8 cellular contexts compared by ENCODE assay signal in the genomic region with DNA sequence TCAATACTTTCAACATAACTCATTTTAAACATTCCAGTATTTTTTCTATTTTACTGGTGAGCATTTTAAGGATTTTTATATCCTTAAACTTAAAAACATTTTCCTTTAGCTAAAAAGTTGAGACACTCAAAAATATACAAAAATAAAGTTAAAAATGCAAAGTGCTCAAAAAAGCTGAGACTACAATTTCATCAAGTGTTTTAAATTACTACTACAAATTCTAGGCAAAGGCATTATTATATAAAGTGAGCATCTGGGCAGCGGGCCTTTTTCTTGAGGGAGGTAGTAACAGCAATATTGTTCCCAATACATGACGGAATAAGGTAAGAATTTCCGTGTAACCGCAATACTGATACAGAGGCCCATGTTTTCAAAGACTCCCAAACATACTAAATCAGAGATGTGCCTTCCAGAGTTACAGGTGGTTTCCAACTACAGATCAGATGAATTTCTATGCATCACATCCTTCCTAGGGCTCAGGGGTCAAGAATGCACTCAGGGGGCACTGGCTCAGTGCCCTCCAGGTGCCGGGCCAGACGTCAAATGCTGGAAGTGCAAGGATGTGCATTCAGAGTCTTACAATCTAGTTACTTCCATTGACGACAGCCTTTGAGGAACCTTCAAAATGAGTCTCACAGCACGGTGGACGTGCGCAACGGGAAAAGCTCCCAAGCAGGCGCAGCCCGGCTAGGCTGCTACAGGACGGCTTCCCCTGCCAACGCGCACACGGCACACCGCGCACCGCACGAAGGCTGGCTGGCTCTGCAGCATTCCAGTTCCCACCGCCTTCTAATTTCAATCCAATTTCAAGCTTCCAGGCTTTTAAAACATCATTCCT. TPM values are rescaled to one million over a fixed set of nuclear protein-coding genes. Genes with fewer than 3 reads are reported as not detected.
DNase-seq lines count a peak whose midpoint lies in the region; ATAC-seq, FAIRE-seq and TF ChIP-seq lines count a peak whose summit lies in the region.

No MANE protein-coding gene starts in this region.

- peak overlapping the region; percentile 91 for H3K4me2 ChIP-seq in neuronal stem cell (ENCODE audit: insufficient read depth, low read length, poor library complexity, severe bottlenecking)

- no CpG with 5 or more reads among the region's 22 CpGs for WGBS in neuronal stem cell (ENCODE audit: extremely low coverage in 2 of 2, insufficient read length in 2 of 2, insufficient replicate concordance in 1 of 2), 2 donors

- no peak for TF ChIP-seq CTCF in D721Med (IDR thresholded peaks at IDR 0.05; ENCODE audit: insufficient read depth, missing control alignments)

- H3K79me1 ChIP-seq in neuronal stem cell (ENCODE audit: low read depth, low read length), result peaks cover 4% of the 10 kb centered on the region

- no peak overlapping the region for H2AK5ac ChIP-seq in neuronal stem cell (ENCODE audit: low read depth, low read length)

- no peak overlapping the region for H3K14ac ChIP-seq in neuronal stem cell (ENCODE audit: low read length)

- no peak overlapping the region for H3K27ac ChIP-seq in neuronal stem cell (replicated peaks; ENCODE audit: low read length)

- peak overlapping the region; percentile 57 for H2AFZ ChIP-seq in neuronal stem cell (ENCODE audit: low read length)

- H3K9me3 ChIP-seq in NT2/D1 (ENCODE audit: insufficient read depth, low read length) (no peaks in the 10 kb centered on the region), neuronal stem cell (replicated peaks in 1 of 2; ENCODE audit: control insufficient read depth in 2 of 2, insufficient read depth in 1 of 2, low read depth in 1 of 2, low read length in 2 of 2) (no peaks in the 10 kb centered on the region)

- H2BK120ac ChIP-seq in neuronal stem cell (ENCODE audit: low read depth, low read length), result no peak overlapping the region

- peak overlapping the region; percentile 77 for H3K9ac ChIP-seq in NT2/D1 (ENCODE audit: insufficient read length, low read depth)
- H3K9ac ChIP-seq in neuronal stem cell (ENCODE audit: low read depth, low read length, poor library complexity), result peak overlapping the region; percentile 65

- H2BK15ac ChIP-seq in neuronal stem cell (ENCODE audit: low read length), result no peak overlapping the region

- H3K4me1 ChIP-seq in NT2/D1 (ENCODE audit: insufficient read depth, insufficient read length) (no peaks in the 10 kb centered on the region), neuronal stem cell (ENCODE audit: control insufficient read depth in 2 of 2, insufficient read depth in 1 of 2, low read depth in 1 of 2, low read length in 2 of 2) (peaks cover 8 to 16% of the 10 kb centered on the region in 2 donors)

- FAIRE-seq in frontal cortex (lab: Jason Lieb, UNC) (no peak), D721Med (lab: Jason Lieb, UNC) (no peak)

- H4K91ac ChIP-seq in neuronal stem cell (ENCODE audit: low read depth, low read length, poor library complexity), result no peak overlapping the region

- no peak overlapping the region for H2BK5ac ChIP-seq in neuronal stem cell (ENCODE audit: low read length)

- DNase-seq in NCI-H1092 (lab: John Stamatoyannopoulos, UW) (peak; percentile 17), NCI-H1092 treated with DMSO at 0.1 percent for 48 hours (lab: John Stamatoyannopoulos, UW) (no peak), NT2/D1 (ENCODE audit: low read depth, low spot score) (no peak), activated gamma-delta T cell treated with Interleukin-2 at 50 U/mL for 16 hours (peak; percentile 24), frontal cortex (ENCODE audit: low spot score in 2 of 2) (peak; percentile 24 to 33), neuronal stem cell (ENCODE audit: low spot score) (peak; percentile 29), D721Med (ENCODE audit: insufficient read length, low spot score) (no peak)

- peaks cover 10% of the 10 kb centered on the region for H3K27me3 ChIP-seq in NT2/D1 (ENCODE audit: insufficient read depth, insufficient read length)
- H3K27me3 ChIP-seq in neuronal stem cell (ENCODE audit: control insufficient read depth in 3 of 3, insufficient read depth in 3 of 3, low read depth in 1 of 3, low read length in 3 of 3), result peaks cover 0 to 4% (median 0%) of the 10 kb centered on the region in 3 experiments

- no peak overlapping the region for H4K8ac ChIP-seq in neuronal stem cell (ENCODE audit: low read depth, low read length)

- H3K18ac ChIP-seq in neuronal stem cell (ENCODE audit: low read length), result peak overlapping the region; percentile 9

- peak overlapping the region; percentile 62 for H3K23ac ChIP-seq in neuronal stem cell (ENCODE audit: low read depth, low read length, poor library complexity)

- peak overlapping the region; percentile 47 for H3K4me3 ChIP-seq in NT2/D1 (ENCODE audit: insufficient read length, low read depth)
- peak overlapping the region; percentile 85 to 95 for H3K4me3 ChIP-seq in neuronal stem cell (ENCODE audit: low read length in 2 of 2)

- H3K4ac ChIP-seq in neuronal stem cell (ENCODE audit: low read length), result no peak overlapping the region

- H3K36me3 ChIP-seq in NT2/D1 (ENCODE audit: insufficient read depth, insufficient read length, low read length) (peaks cover 12% of the 10 kb centered on the region), neuronal stem cell (replicated peaks in 1 of 2; ENCODE audit: control insufficient read depth in 2 of 2, insufficient read depth in 2 of 2, low read length in 2 of 2) (peaks cover 0 to 47% of the 10 kb centered on the region in 2 donors)

- no peak overlapping the region for H2BK12ac ChIP-seq in neuronal stem cell (ENCODE audit: low read length)

- peak; percentile 14 for ATAC-seq in HG02759 (IDR thresholded peaks at IDR 0.05; ENCODE audit: unreplicated experiment)

RNA-seq across cellular contexts. Expression of a gene that starts 1.7 kb away (rescaled TPM):
- total RNA-seq in frontal cortex, result 22.4 TPM
- 32.9 TPM for polyA plus RNA-seq in neuronal stem cell (2013, experiment 1 of 2)
- 33.7 TPM for polyA plus RNA-seq in neuronal stem cell (2013, experiment 2 of 2)

RNA-seq across cellular contexts. Expression of a gene that starts 20.7 kb away (rescaled TPM):
- total RNA-seq in frontal cortex, result 26.9 TPM
- polyA plus RNA-seq in neuronal stem cell (2013, experiment 1 of 2), result 23.9 TPM
- 23.5 TPM for polyA plus RNA-seq in neuronal stem cell (2013, experiment 2 of 2)

RNA-seq across cellular contexts. Expression of a gene that starts 20.8 kb away (rescaled TPM):
- total RNA-seq in frontal cortex, result 18.3 TPM
- polyA plus RNA-seq in neuronal stem cell (2013, experiment 1 of 2), result 44.5 TPM
- 43.8 TPM for polyA plus RNA-seq in neuronal stem cell (2013, experiment 2 of 2)

RNA-seq across cellular contexts. Expression of a gene that starts 28.8 kb away (rescaled TPM):
- total RNA-seq in frontal cortex, result 2.0 TPM
- 2.6 TPM for polyA plus RNA-seq in neuronal stem cell (2013, experiment 1 of 2)
- polyA plus RNA-seq in neuronal stem cell (2013, experiment 2 of 2), result 2.7 TPM

RNA-seq across cellular contexts. Expression of a gene that starts 28.8 kb away (rescaled TPM):
- total RNA-seq in frontal cortex, result 23.2 TPM
- 10.1 TPM for polyA plus RNA-seq in neuronal stem cell (2013, experiment 1 of 2)
- 9.4 TPM for polyA plus RNA-seq in neuronal stem cell (2013, experiment 2 of 2)

Comparison
In these comparisons a context has a peak if more than half of its experiments do, and no peak if none do; other contexts are left out.
1. DNase-seq: peak in NCI-H1092 (single experiment), activated gamma-delta T cell treated with Interleukin-2 at 50 U/mL for 16 hours (single experiment), frontal cortex (2 of 2) and neuronal stem cell (single experiment); none in NCI-H1092 treated with DMSO at 0.1 percent for 48 hours (single experiment), NT2/D1 (single experiment) and D721Med (single experiment).